ENCODE assay signal across 8 cellular contexts in the genomic region with DNA sequence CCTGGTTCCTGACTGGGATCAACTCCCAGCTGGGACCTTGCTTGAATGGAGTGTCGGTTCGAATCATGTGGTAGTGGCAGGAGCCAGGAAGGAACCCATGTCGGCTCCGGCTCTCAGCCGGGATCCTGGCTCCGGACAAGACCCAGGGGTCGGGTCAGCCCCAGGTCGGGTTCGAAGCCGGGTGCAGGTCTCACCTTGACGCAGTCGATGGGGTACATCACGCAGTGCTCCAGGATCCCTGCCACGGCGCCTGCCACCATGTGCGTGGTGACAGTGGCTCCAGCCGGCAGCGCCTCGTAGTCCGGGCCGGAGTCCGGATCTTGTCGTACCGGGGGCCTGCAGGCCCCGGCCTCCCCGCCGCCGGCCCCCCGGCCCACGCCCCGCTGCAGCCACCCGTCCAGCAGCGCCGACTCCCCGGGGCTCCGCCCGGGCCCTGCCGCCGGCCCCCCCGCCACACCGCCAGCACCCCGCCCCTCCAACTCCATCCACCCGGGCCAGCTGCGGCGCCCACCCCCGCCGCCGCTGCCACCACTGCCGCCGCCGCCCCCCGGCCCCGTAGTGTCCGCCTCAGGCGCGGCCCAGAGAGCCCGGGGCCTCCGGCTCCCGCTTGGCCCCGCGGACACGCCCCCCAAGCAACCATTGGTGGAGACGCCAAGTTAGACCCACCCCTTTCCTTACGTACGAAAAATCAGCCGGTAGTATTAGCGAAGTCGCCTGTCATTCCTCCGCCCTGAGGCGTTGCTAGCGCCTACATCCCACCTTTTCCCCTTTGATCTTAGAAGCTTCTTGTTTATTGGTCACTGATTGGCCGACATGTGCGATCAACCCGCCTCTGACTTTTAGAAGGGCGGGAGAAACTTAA. TPM values are rescaled to one million over a fixed set of nuclear protein-coding genes. Genes with fewer than 3 reads are reported as not detected.
A peak's percentile ranks its signal among the peaks of the same experiment; 100 is the strongest.
DNase-seq lines count a peak whose midpoint lies in the region; ATAC-seq, FAIRE-seq and TF ChIP-seq lines count a peak whose summit lies in the region.

A gene with protein sequence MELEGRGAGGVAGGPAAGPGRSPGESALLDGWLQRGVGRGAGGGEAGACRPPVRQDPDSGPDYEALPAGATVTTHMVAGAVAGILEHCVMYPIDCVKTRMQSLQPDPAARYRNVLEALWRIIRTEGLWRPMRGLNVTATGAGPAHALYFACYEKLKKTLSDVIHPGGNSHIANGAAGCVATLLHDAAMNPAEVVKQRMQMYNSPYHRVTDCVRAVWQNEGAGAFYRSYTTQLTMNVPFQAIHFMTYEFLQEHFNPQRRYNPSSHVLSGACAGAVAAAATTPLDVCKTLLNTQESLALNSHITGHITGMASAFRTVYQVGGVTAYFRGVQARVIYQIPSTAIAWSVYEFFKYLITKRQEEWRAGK (minus strand): TSS at position 589 of the 862 bp plus-strand sequence. CDS start 104 bp downstream, at position 485.

- H3K4me1 ChIP-seq in Loucy (ENCODE audit: insufficient read depth, low read length, poor library complexity, severe bottlenecking) (peaks cover 49% of the 10 kb centered on the region), neuron (ENCODE audit: insufficient read depth, low read length) (peaks cover 29% of the 10 kb centered on the region), subcutaneous abdominal adipose tissue (ENCODE audit: control insufficient read depth in 5 of 5, insufficient read depth in 5 of 5, low read length in 5 of 5) (peaks cover 3 to 45% (median 36%) of the 10 kb centered on the region in 5 donors)

- TF ChIP-seq CTCF in Loucy (conservative IDR thresholded peaks at IDR 0.05; ENCODE audit: low read length): no peak

- H2AFZ ChIP-seq in Loucy (ENCODE audit: low read length): peak within 1 kb of the TSS; percentile 88
- peak within 1 kb of the TSS; percentile 74 for H2AFZ ChIP-seq in neuron (ENCODE audit: low read depth, low read length)

- peaks cover 40% of the 10 kb centered on the region for H3K79me2 ChIP-seq in Loucy (ENCODE audit: insufficient read depth, low read length)

- H4K20me1 ChIP-seq in Loucy (ENCODE audit: insufficient read depth, low read length, poor library complexity, severe bottlenecking): peaks cover 10% of the 10 kb centered on the region

- H3K4me3 ChIP-seq in Loucy (ENCODE audit: low read length, poor library complexity, severe bottlenecking): peak within 1 kb of the TSS; percentile 94
- peak within 1 kb of the TSS; percentile 76 for H3K4me3 ChIP-seq in neuron (ENCODE audit: low read length)
- H3K4me3 ChIP-seq in subcutaneous abdominal adipose tissue (ENCODE audit: low read depth in 1 of 5, low read length in 5 of 5): peak within 1 kb of the TSS; percentile 76 to 93 (median 89)

- peak within 1 kb of the TSS; percentile 94 for H3K4me2 ChIP-seq in Loucy (ENCODE audit: low read depth, low read length, poor library complexity, severe bottlenecking)

- no peaks in the 10 kb centered on the region for H3F3A ChIP-seq in Loucy (ENCODE audit: low read depth)

- CTCF ChIA-PET in activated naive CD4-positive, alpha-beta T cell treated with anti-CD3 and anti-CD28 coated beads, Interleukin-2, amount 10 ng/mL, durations not matched to agents 7 days and 5 days (lab: Charles Lee): interaction anchor here (2.5 kb wide), 1 partner anchor 8 kb away, joined by 9 read pairs; no protein-coding TSS in a partner anchor

- no peaks in the 10 kb centered on the region for H3K9me2 ChIP-seq in Loucy (replicated peaks; ENCODE audit: low read depth, low read length)

- H3K36me3 ChIP-seq in Loucy (ENCODE audit: insufficient read depth, low read length): no peaks in the 10 kb centered on the region
- no peaks in the 10 kb centered on the region for H3K36me3 ChIP-seq in neuron (ENCODE audit: insufficient read depth, low read length)
- H3K36me3 ChIP-seq in subcutaneous abdominal adipose tissue (ENCODE audit: control insufficient read depth in 5 of 5, insufficient read depth in 5 of 5, low read length in 5 of 5): peaks cover 0 to 7% (median 0%) of the 10 kb centered on the region in 5 donors

- peaks cover 59% of the 10 kb centered on the region for H3K4me1 Mint-ChIP-seq in activated naive CD4-positive, alpha-beta T cell treated with anti-CD3 and anti-CD28 coated beads, Interleukin-2, amount 10 ng/mL, durations not matched to agents 7 days and 5 days

- H3K9me3 Mint-ChIP-seq in activated naive CD4-positive, alpha-beta T cell treated with anti-CD3 and anti-CD28 coated beads, Interleukin-2, amount 10 ng/mL, durations not matched to agents 7 days and 5 days: no peaks in the 10 kb centered on the region

- H3K27me3 Mint-ChIP-seq in activated naive CD4-positive, alpha-beta T cell treated with anti-CD3 and anti-CD28 coated beads, Interleukin-2, amount 10 ng/mL, durations not matched to agents 7 days and 5 days: peaks cover 8% of the 10 kb centered on the region

- peak; percentile 73 for ATAC-seq in GM21825 (IDR thresholded peaks at IDR 0.05; ENCODE audit: unreplicated experiment)

- FAIRE-seq in frontal cortex (lab: Jason Lieb, UNC): peak; percentile 99

- peak within 1 kb of the TSS; percentile 99 for H3K27ac ChIP-seq in subcutaneous abdominal adipose tissue (ENCODE audit: low read depth, low read length)

- peaks cover 21% of the 10 kb centered on the region for H3K36me3 Mint-ChIP-seq in activated naive CD4-positive, alpha-beta T cell treated with anti-CD3 and anti-CD28 coated beads, Interleukin-2, amount 10 ng/mL, durations not matched to agents 7 days and 5 days

- peak within 1 kb of the TSS; percentile 95 for H3K9ac ChIP-seq in Loucy (ENCODE audit: low read depth, low read length, poor library complexity, severe bottlenecking)
- H3K9ac ChIP-seq in subcutaneous abdominal adipose tissue (ENCODE audit: low read length in 5 of 5): peak within 1 kb of the TSS; percentile 87 to 98 (median 93)

- H3K9me3 ChIP-seq in Loucy (ENCODE audit: insufficient read depth, low read depth, low read length): no peaks in the 10 kb centered on the region
- H3K9me3 ChIP-seq in neuron (ENCODE audit: low read length): no peaks in the 10 kb centered on the region
- H3K9me3 ChIP-seq in subcutaneous abdominal adipose tissue (ENCODE audit: control insufficient read depth in 5 of 5, low read length in 5 of 5): no peaks in the 10 kb centered on the region

- H3K27me3 ChIP-seq in Loucy (ENCODE audit: insufficient read depth, low read length, poor library complexity, severe bottlenecking) (no peaks in the 10 kb centered on the region), neuron (ENCODE audit: insufficient read depth, low read length) (no peaks in the 10 kb centered on the region), subcutaneous abdominal adipose tissue (ENCODE audit: control insufficient read depth in 5 of 5, insufficient read depth in 4 of 5, low read length in 5 of 5) (no peaks in the 10 kb centered on the region)

- H3K4me3 Mint-ChIP-seq in activated naive CD4-positive, alpha-beta T cell treated with anti-CD3 and anti-CD28 coated beads, Interleukin-2, amount 10 ng/mL, durations not matched to agents 7 days and 5 days: peak within 1 kb of the TSS; percentile 89

- peak within 1 kb of the TSS; percentile 96 for H3K27ac Mint-ChIP-seq in activated naive CD4-positive, alpha-beta T cell treated with anti-CD3 and anti-CD28 coated beads, Interleukin-2, amount 10 ng/mL, durations not matched to agents 7 days and 5 days

- peak; percentile 94 for DNase-seq in COLO829 (ENCODE audit: low spot score)
- peak; percentile 99 for DNase-seq in SIG-M5 (lab: John Stamatoyannopoulos, UW)
- DNase-seq in activated naive CD4-positive, alpha-beta T cell treated with anti-CD3 and anti-CD28 coated beads, Interleukin-2, amount 10 ng/mL, durations not matched to agents 7 days and 5 days: peak; percentile 96
- DNase-seq in frontal cortex (ENCODE audit: low spot score in 2 of 2): peak; percentile 95 to 98

RNA-seq across cellular contexts. Expression of the gene that starts here (rescaled TPM):
- 25.3 TPM for total RNA-seq in frontal cortex

Comparison
In these comparisons a context has a peak if more than half of its experiments do, and no peak if none do; other contexts are left out.
1. Peak in every context shown above with its lines: DNase-seq, ATAC-seq, H3K4me3 ChIP-seq and H3K27ac ChIP-seq.